11 cellular contexts compared by ENCODE assay signal in genomic region chr4:19309365-19309764, GRCh38.
DNase-seq lines count a peak whose midpoint lies in the region; ATAC-seq and TF ChIP-seq lines count a peak whose summit lies in the region.
"Had no signal": no experiment of that assay in that cellular context is flagged by ENCODE, and none has a peak within 500 bp of the region (broad histone marks: within the 10 kb centered on the region; RNA-seq: fewer than 3 reads in every experiment).

No MANE protein-coding gene starts in this region.

- 51 to 53% methylated on average over 2 of the region's 2 CpGs for WGBS in aorta, 2 donors

- H3K27ac Mint-ChIP-seq in GM23338 = no peak overlapping the region
- H3K27ac Mint-ChIP-seq: activated T-helper 1 cell treated with anti-CD3 and anti-CD28 coated beads, Interleukin-12 subunit alpha, Interleukin-12 subunit beta, Interleukin-2, Interleukin-4 antibody, amounts not matched to agents 30 ng/mL and 10 ng/mL and 1 ng/mL, durations not matched to agents 14 hours and 24 hours and 36 hours; T-helper 2 cell treated with Interferon-gamma antibody and Interleukin-4, amounts not matched to agents 5 μg/mL and 100 μg/mL, for 36 hours had no signal

- peaks cover 6% of the 10 kb centered on the region; the same call in 1 of the 3 replicates for H3K36me3 Mint-ChIP-seq in GM23338 (ENCODE audit: low read depth)

- H3K36me3 ChIP-seq in GM23338 (ENCODE audit: insufficient read depth) (no peaks in the 10 kb centered on the region), aorta (ENCODE audit: control insufficient read depth in 1 of 2, insufficient read depth in 2 of 2, low read length in 1 of 2) (no peaks in the 10 kb centered on the region)

- H3K4me3 ChIP-seq in AG04449 (ENCODE audit: low read depth, low read length) = no peak overlapping the region
- H3K4me3 ChIP-seq in GM23338 = no peak overlapping the region
- no peak overlapping the region for H3K4me3 ChIP-seq in aorta (ENCODE audit: low read length in 2 of 2)

- intact Hi-C loops in aorta (cut with DNase I) = no loop called here

- ATAC-seq in GM23338 (no peak), SK-N-SH treated with all-trans-retinoic acid at 6 μM for 48 hours (peak; percentile 93), HG03159 (IDR thresholded peaks at IDR 0.05; ENCODE audit: unreplicated experiment) (no peak), aorta (ENCODE audit: low FRiP score) (no peak)

- H3K4me1 ChIP-seq in GM23338 (ENCODE audit: insufficient read depth) = no peaks in the 10 kb centered on the region
- H3K4me1 ChIP-seq in aorta (ENCODE audit: control insufficient read depth in 1 of 2, insufficient read depth in 2 of 2, low read length in 2 of 2) = no peaks in the 10 kb centered on the region

- POLR2A ChIA-PET in AG04449 (lab: Yijun Ruan, JAX) = no interaction called here

- H3K27me3 ChIP-seq in GM23338 (ENCODE audit: insufficient read depth) = no peaks in the 10 kb centered on the region
- H3K27me3 ChIP-seq in aorta (ENCODE audit: control insufficient read depth in 1 of 2, insufficient read depth in 2 of 2, low read length in 1 of 2) = no peaks in the 10 kb centered on the region

- no peaks in the 10 kb centered on the region for H3F3A ChIP-seq in GM23338 (replicated peaks; ENCODE audit: low read depth)

- peaks cover 9% of the 10 kb centered on the region for H3K9me3 Mint-ChIP-seq in GM23338

- H3K4me1 Mint-ChIP-seq in GM23338 = peaks cover 5% of the 10 kb centered on the region; the same call in 2 of the 3 replicates

- no peak overlapping the region for H3K4me2 ChIP-seq in GM23338

- CTCF ChIA-PET in AG04449 (lab: Yijun Ruan, JAX) = interaction anchor here (0.7 to 4.7 kb wide), 3 partner anchors 8 to 939 kb away, joined by 3 to 35 read pairs (median 7); no protein-coding TSS in a partner anchor

- no peaks in the 10 kb centered on the region for H3K27me3 Mint-ChIP-seq in GM23338 (ENCODE audit: insufficient read depth, low read depth, poor library complexity)

- no peaks in the 10 kb centered on the region for H3K79me2 ChIP-seq in GM23338 (replicated peaks; ENCODE audit: insufficient read depth)

- no peaks in the 10 kb centered on the region for H3K9me3 ChIP-seq in aorta (ENCODE audit: control insufficient read depth, low read length)

- peak; percentile 34 for TF ChIP-seq CTCF in AG04449 (IDR thresholded peaks at IDR 0.05; ENCODE audit: insufficient read depth, low read length, missing control alignments)
- TF ChIP-seq CTCF in GM23338 (conservative IDR thresholded peaks at IDR 0.05; ENCODE audit: low read depth in 2 of 2) = peak in 1 of 2 experiments; percentile 54; a peak in 3 of 4 replicates

- H4K20me1 ChIP-seq in GM23338 (replicated peaks; ENCODE audit: insufficient read depth) = no peaks in the 10 kb centered on the region

- no peak overlapping the region for H3K27ac ChIP-seq in GM23338 (ENCODE audit: low read depth)
- H3K27ac ChIP-seq in aorta (ENCODE audit: low read depth in 1 of 2, low read length in 2 of 2) = no peak overlapping the region

- H3K4me3 Mint-ChIP-seq in GM23338 = no peak overlapping the region
- H3K4me3 Mint-ChIP-seq: activated T-helper 1 cell treated with anti-CD3 and anti-CD28 coated beads, Interleukin-12 subunit alpha, Interleukin-12 subunit beta, Interleukin-2, Interleukin-4 antibody, amounts not matched to agents 30 ng/mL and 10 ng/mL and 1 ng/mL, durations not matched to agents 14 hours and 24 hours and 36 hours; T-helper 2 cell treated with Interferon-gamma antibody and Interleukin-4, amounts not matched to agents 5 μg/mL and 100 μg/mL, for 36 hours had no signal

- no peaks in the 10 kb centered on the region for H3K9me2 ChIP-seq in GM23338 (ENCODE audit: insufficient read depth)

- DNase-seq in AG04449 (ENCODE audit: low read depth, low spot score) = no peak
- peak; percentile 10 for DNase-seq in GM23338 (ENCODE audit: low spot score)
- DNase-seq in globus pallidus (ENCODE audit: low spot score) = peak; percentile 5
- DNase-seq in NCI-H1694 treated with DMSO at 0.1 percent for 48 hours (lab: John Stamatoyannopoulos, UW) = no peak
- no peak for DNase-seq in occipital lobe (lab: John Stamatoyannopoulos, UW)
- no peak for DNase-seq in aorta
- DNase-seq: NCI-H187 treated with DMSO at 0.1 percent for 48 hours had no signal

- H2AFZ ChIP-seq in GM23338 = peak overlapping the region; percentile 14; the same call in 1 of the 2 replicates

TF ChIP-seq in GM23338, 12 proteins besides CTCF, POLR2A, EP300 and RAD21 (continues in another document):
- TF ChIP-seq CREB1 (CRISPR knock-in tag; IDR thresholded peaks at IDR 0.05; ENCODE audit: low read depth) (no peak), EZH2 (IDR thresholded peaks at IDR 0.05; ENCODE audit: low read depth, unreplicated experiment) (no peak), POLR2AphosphoS5 (IDR thresholded peaks at IDR 0.05; ENCODE audit: low read depth) (no peak)
- TF ChIP-seq, protein P1, sequence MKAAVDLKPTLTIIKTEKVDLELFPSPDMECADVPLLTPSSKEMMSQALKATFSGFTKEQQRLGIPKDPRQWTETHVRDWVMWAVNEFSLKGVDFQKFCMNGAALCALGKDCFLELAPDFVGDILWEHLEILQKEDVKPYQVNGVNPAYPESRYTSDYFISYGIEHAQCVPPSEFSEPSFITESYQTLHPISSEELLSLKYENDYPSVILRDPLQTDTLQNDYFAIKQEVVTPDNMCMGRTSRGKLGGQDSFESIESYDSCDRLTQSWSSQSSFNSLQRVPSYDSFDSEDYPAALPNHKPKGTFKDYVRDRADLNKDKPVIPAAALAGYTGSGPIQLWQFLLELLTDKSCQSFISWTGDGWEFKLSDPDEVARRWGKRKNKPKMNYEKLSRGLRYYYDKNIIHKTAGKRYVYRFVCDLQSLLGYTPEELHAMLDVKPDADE (IDR thresholded peaks at IDR 0.05) = no peak

TF ChIP-seq in SK-N-SH treated with all-trans-retinoic acid at 6 μM for 48 hours, 23 proteins besides CTCF, POLR2A, EP300 and RAD21 (continues in another document):
- TF ChIP-seq PPARA (CRISPR knock-in tag; IDR thresholded peaks at IDR 0.05; ENCODE audit: borderline replicate concordance) (no peak), ESRRG (CRISPR knock-in tag; IDR thresholded peaks at IDR 0.05) (no peak), ZC3H10 (CRISPR knock-in tag; IDR thresholded peaks at IDR 0.05) (no peak), ARNTL (CRISPR knock-in tag; IDR thresholded peaks at IDR 0.05; ENCODE audit: borderline replicate concordance, low read depth) (no peak), ZFP3 (CRISPR knock-in tag; IDR thresholded peaks at IDR 0.05) (no peak), ISL1 (CRISPR knock-in tag; IDR thresholded peaks at IDR 0.05) (no peak), RARB (CRISPR knock-in tag; IDR thresholded peaks at IDR 0.05) (no peak), ZFP30 (CRISPR knock-in tag; IDR thresholded peaks at IDR 0.05) (no peak), ZNF565 (CRISPR knock-in tag; conservative IDR thresholded peaks at IDR 0.05; ENCODE audit: low read depth) (no peak), TCF4 (CRISPR knock-in tag; IDR thresholded peaks at IDR 0.05; ENCODE audit: borderline replicate concordance) (no peak), OSR1 (CRISPR knock-in tag; IDR thresholded peaks at IDR 0.05) (no peak)
- TF ChIP-seq, protein P2, sequence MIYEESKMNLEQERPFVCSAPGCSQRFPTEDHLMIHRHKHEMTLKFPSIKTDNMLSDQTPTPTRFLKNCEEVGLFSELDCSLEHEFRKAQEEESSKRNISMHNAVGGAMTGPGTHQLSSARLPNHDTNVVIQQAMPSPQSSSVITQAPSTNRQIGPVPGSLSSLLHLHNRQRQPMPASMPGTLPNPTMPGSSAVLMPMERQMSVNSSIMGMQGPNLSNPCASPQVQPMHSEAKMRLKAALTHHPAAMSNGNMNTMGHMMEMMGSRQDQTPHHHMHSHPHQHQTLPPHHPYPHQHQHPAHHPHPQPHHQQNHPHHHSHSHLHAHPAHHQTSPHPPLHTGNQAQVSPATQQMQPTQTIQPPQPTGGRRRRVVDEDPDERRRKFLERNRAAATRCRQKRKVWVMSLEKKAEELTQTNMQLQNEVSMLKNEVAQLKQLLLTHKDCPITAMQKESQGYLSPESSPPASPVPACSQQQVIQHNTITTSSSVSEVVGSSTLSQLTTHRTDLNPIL (CRISPR knock-in tag; IDR thresholded peaks at IDR 0.05; ENCODE audit: low read depth) = no peak
- TF ChIP-seq, protein P3, sequence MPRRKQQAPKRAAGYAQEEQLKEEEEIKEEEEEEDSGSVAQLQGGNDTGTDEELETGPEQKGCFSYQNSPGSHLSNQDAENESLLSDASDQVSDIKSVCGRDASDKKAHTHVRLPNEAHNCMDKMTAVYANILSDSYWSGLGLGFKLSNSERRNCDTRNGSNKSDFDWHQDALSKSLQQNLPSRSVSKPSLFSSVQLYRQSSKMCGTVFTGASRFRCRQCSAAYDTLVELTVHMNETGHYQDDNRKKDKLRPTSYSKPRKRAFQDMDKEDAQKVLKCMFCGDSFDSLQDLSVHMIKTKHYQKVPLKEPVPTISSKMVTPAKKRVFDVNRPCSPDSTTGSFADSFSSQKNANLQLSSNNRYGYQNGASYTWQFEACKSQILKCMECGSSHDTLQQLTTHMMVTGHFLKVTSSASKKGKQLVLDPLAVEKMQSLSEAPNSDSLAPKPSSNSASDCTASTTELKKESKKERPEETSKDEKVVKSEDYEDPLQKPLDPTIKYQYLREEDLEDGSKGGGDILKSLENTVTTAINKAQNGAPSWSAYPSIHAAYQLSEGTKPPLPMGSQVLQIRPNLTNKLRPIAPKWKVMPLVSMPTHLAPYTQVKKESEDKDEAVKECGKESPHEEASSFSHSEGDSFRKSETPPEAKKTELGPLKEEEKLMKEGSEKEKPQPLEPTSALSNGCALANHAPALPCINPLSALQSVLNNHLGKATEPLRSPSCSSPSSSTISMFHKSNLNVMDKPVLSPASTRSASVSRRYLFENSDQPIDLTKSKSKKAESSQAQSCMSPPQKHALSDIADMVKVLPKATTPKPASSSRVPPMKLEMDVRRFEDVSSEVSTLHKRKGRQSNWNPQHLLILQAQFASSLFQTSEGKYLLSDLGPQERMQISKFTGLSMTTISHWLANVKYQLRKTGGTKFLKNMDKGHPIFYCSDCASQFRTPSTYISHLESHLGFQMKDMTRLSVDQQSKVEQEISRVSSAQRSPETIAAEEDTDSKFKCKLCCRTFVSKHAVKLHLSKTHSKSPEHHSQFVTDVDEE (CRISPR knock-in tag; IDR thresholded peaks at IDR 0.05) = no peak
- TF ChIP-seq, protein P4, sequence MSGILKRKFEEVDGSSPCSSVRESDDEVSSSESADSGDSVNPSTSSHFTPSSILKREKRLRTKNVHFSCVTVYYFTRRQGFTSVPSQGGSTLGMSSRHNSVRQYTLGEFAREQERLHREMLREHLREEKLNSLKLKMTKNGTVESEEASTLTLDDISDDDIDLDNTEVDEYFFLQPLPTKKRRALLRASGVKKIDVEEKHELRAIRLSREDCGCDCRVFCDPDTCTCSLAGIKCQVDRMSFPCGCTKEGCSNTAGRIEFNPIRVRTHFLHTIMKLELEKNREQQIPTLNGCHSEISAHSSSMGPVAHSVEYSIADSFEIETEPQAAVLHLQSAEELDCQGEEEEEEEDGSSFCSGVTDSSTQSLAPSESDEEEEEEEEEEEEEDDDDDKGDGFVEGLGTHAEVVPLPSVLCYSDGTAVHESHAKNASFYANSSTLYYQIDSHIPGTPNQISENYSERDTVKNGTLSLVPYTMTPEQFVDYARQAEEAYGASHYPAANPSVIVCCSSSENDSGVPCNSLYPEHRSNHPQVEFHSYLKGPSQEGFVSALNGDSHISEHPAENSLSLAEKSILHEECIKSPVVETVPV (CRISPR knock-in tag; IDR thresholded peaks at IDR 0.05) = no peak

Comparison
In these comparisons a context has a peak if more than half of its experiments do, and no peak if none do; other contexts are left out.
1. DNase-seq: peak in GM23338 (single experiment) and globus pallidus (single experiment); none in AG04449 (single experiment), NCI-H1694 treated with DMSO at 0.1 percent for 48 hours (single experiment), occipital lobe (single experiment) and aorta (0 of 2).